In genomic region chr6:2469428-2469827, GRCh38 we compare ENCODE assay signal across 35 cellular contexts.
"Had no signal": no experiment of that assay in that cellular context is flagged by ENCODE, and none has a peak within 500 bp of the region (broad histone marks: within the 10 kb centered on the region; RNA-seq: fewer than 3 reads in every experiment).

No MANE protein-coding gene starts in this region.

- H3K27ac ChIP-seq: ascending aorta, Peyer's patch, VCaP had no signal

- ATAC-seq: activated T-cell treated with anti-CD3 and anti-CD28 coated beads, Interleukin-2, amount 50 U/mL, for 4 hours; PC-3 had no signal

- H3K9me3 ChIP-seq: ascending aorta, MG63, Peyer's patch had no signal

- H3K36me3 ChIP-seq: ascending aorta, MG63, Peyer's patch had no signal

- H3K27me3 ChIP-seq: ascending aorta, MG63 had no signal

- H3K4me1 ChIP-seq: ascending aorta, Peyer's patch had no signal

- H3K4me3 Mint-ChIP-seq: activated B cell treated with CpG ODN at 0.5 μM for 24 hours; activated CD4-positive, alpha-beta memory T cell treated with anti-CD3 and anti-CD28 coated beads for 36 hours; activated naive CD8-positive, alpha-beta T cell treated with anti-CD3 and anti-CD28 coated beads for 36 hours; activated T-cell treated with anti-CD3 and anti-CD28 coated beads, Interleukin-2, amount 50 U/mL, for 4 hours; activated T-helper 1 cell treated with anti-CD3 and anti-CD28 coated beads, Interleukin-12 subunit alpha, Interleukin-12 subunit beta, Interleukin-2, Interleukin-4 antibody, amounts not matched to agents 30 ng/mL and 10 ng/mL and 1 ng/mL, durations not matched to agents 14 hours and 24 hours and 36 hours had no signal

- H3K4me1 Mint-ChIP-seq: activated naive CD8-positive, alpha-beta T cell treated with anti-CD3 and anti-CD28 coated beads for 36 hours had no signal

- DNase-seq: activated B cell treated with CpG ODN at 0.5 μM for 24 hours; activated CD4-positive, alpha-beta memory T cell treated with anti-CD3 and anti-CD28 coated beads for 36 hours; activated CD4-positive, alpha-beta T cell treated with anti-CD3 and anti-CD28 coated beads for 4 hours; activated CD4-positive, alpha-beta T cell treated with anti-CD3 and anti-CD28 coated beads, Interleukin-2, amount 50 U/mL, for 1 hour; activated CD4-positive, CD25-positive, alpha-beta regulatory T cell treated with anti-CD3 and anti-CD28 coated beads, Interleukin-2, amount 50 U/mL, for 72 hours; activated CD8-positive, alpha-beta memory T cell treated with anti-CD3 and anti-CD28 coated beads, Interleukin-2, amount 50 U/mL, for 4 hours; activated gamma-delta T cell treated with Interleukin-2 at 50 U/mL for 16 hours; activated naive CD4-positive, alpha-beta T cell treated with anti-CD3 and anti-CD28 coated beads, Interleukin-2, amount 50 U/mL, for 16 hours; activated naive CD8-positive, alpha-beta T cell treated with anti-CD3 and anti-CD28 coated beads for 36 hours; activated T-cell treated with anti-CD3 and anti-CD28 coated beads for 4 hours; activated T-cell treated with anti-CD3 and anti-CD28 coated beads, Interleukin-2, amount 50 U/mL, for 4 hours; amniotic stem cell; Kasumi-1; KG1; MG63; NCI-H1048; NCI-H1105 treated with DMSO at 0.1 percent for 48 hours; NCI-H1436; NCI-H1694; NCI-H1930; NCI-H2081 treated with DMSO at 0.1 percent for 48 hours; NCI-H226; NCI-H526; NCI-H748 treated with DMSO at 0.1 percent for 48 hours; NK-92 treated with Interleukin-12 subunit alpha and Interleukin-12 subunit beta, amount 100 ng/mL, for 24 hours; PC-3; Peyer's patch; Right ventricle myocardium superior; SW 1271; T-helper 1 cell; T-helper 2 cell; T-helper 9 cell had no signal

- H3K36me3 Mint-ChIP-seq: activated CD4-positive, alpha-beta memory T cell treated with anti-CD3 and anti-CD28 coated beads for 36 hours; activated naive CD8-positive, alpha-beta T cell treated with anti-CD3 and anti-CD28 coated beads for 36 hours had no signal

- H3K4me3 ChIP-seq: ascending aorta, MG63, Peyer's patch had no signal

- H3K27ac Mint-ChIP-seq: activated B cell treated with CpG ODN at 0.5 μM for 24 hours; activated CD4-positive, alpha-beta memory T cell treated with anti-CD3 and anti-CD28 coated beads for 36 hours; activated naive CD8-positive, alpha-beta T cell treated with anti-CD3 and anti-CD28 coated beads for 36 hours; activated T-helper 1 cell treated with anti-CD3 and anti-CD28 coated beads, Interleukin-12 subunit alpha, Interleukin-12 subunit beta, Interleukin-2, Interleukin-4 antibody, amounts not matched to agents 30 ng/mL and 10 ng/mL and 1 ng/mL, durations not matched to agents 14 hours and 24 hours and 36 hours had no signal

- H3K9me3 Mint-ChIP-seq: activated B cell treated with CpG ODN at 0.5 μM for 24 hours; activated CD4-positive, alpha-beta memory T cell treated with anti-CD3 and anti-CD28 coated beads for 36 hours; activated naive CD8-positive, alpha-beta T cell treated with anti-CD3 and anti-CD28 coated beads for 36 hours; activated T-cell treated with anti-CD3 and anti-CD28 coated beads, Interleukin-2, amount 50 U/mL, for 4 hours; activated T-helper 1 cell treated with anti-CD3 and anti-CD28 coated beads, Interleukin-12 subunit alpha, Interleukin-12 subunit beta, Interleukin-2, Interleukin-4 antibody, amounts not matched to agents 30 ng/mL and 10 ng/mL and 1 ng/mL, durations not matched to agents 14 hours and 24 hours and 36 hours had no signal
